In the genomic region with DNA sequence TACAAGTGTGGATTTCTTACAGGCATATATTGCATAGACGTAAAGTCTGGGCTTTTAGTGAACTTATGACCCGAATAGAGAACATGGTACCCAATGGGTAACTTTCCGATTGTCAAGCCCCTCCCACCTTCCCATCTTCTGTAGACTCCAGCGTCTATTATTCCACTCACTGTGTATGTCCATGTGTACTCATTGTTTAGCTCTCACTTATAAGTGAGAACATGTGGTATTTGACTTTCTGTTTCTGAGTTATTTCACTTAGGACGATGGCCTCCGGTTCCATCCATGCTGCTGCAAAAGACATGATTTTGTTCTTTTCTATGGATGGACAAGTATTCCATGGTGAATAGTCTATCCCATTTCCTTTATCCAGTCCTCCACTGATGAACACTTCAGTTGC, we compare ENCODE assay signal across 1 cellular context.
TF ChIP-seq lines count a peak whose summit lies in the region.

No MANE protein-coding gene starts in this region.

TF ChIP-seq in WTC11, 78 proteins besides CTCF, POLR2A, EP300 and RAD21 (continued from another document):
- TF ChIP-seq ZMAT4 (CRISPR knock-in tag; IDR thresholded peaks at IDR 0.05) = no peak
- TF ChIP-seq, protein P1, sequence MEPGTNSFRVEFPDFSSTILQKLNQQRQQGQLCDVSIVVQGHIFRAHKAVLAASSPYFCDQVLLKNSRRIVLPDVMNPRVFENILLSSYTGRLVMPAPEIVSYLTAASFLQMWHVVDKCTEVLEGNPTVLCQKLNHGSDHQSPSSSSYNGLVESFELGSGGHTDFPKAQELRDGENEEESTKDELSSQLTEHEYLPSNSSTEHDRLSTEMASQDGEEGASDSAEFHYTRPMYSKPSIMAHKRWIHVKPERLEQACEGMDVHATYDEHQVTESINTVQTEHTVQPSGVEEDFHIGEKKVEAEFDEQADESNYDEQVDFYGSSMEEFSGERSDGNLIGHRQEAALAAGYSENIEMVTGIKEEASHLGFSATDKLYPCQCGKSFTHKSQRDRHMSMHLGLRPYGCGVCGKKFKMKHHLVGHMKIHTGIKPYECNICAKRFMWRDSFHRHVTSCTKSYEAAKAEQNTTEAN (CRISPR knock-in tag; IDR thresholded peaks at IDR 0.05) = no peak
- no peak for TF ChIP-seq TCF7 (CRISPR knock-in tag; IDR thresholded peaks at IDR 0.05; ENCODE audit: low read depth)
- no peak for TF ChIP-seq MAX (CRISPR knock-in tag; IDR thresholded peaks at IDR 0.05)
- TF ChIP-seq, protein P2, sequence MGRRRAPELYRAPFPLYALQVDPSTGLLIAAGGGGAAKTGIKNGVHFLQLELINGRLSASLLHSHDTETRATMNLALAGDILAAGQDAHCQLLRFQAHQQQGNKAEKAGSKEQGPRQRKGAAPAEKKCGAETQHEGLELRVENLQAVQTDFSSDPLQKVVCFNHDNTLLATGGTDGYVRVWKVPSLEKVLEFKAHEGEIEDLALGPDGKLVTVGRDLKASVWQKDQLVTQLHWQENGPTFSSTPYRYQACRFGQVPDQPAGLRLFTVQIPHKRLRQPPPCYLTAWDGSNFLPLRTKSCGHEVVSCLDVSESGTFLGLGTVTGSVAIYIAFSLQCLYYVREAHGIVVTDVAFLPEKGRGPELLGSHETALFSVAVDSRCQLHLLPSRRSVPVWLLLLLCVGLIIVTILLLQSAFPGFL (CRISPR knock-in tag; IDR thresholded peaks at IDR 0.05; ENCODE audit: borderline replicate concordance) = no peak
- TF ChIP-seq PRRX2 (CRISPR knock-in tag; IDR thresholded peaks at IDR 0.05) = no peak
- TF ChIP-seq, protein P3, sequence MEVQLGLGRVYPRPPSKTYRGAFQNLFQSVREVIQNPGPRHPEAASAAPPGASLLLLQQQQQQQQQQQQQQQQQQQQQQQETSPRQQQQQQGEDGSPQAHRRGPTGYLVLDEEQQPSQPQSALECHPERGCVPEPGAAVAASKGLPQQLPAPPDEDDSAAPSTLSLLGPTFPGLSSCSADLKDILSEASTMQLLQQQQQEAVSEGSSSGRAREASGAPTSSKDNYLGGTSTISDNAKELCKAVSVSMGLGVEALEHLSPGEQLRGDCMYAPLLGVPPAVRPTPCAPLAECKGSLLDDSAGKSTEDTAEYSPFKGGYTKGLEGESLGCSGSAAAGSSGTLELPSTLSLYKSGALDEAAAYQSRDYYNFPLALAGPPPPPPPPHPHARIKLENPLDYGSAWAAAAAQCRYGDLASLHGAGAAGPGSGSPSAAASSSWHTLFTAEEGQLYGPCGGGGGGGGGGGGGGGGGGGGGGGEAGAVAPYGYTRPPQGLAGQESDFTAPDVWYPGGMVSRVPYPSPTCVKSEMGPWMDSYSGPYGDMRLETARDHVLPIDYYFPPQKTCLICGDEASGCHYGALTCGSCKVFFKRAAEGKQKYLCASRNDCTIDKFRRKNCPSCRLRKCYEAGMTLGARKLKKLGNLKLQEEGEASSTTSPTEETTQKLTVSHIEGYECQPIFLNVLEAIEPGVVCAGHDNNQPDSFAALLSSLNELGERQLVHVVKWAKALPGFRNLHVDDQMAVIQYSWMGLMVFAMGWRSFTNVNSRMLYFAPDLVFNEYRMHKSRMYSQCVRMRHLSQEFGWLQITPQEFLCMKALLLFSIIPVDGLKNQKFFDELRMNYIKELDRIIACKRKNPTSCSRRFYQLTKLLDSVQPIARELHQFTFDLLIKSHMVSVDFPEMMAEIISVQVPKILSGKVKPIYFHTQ (CRISPR knock-in tag; IDR thresholded peaks at IDR 0.05) = no peak
- TF ChIP-seq, protein P4, sequence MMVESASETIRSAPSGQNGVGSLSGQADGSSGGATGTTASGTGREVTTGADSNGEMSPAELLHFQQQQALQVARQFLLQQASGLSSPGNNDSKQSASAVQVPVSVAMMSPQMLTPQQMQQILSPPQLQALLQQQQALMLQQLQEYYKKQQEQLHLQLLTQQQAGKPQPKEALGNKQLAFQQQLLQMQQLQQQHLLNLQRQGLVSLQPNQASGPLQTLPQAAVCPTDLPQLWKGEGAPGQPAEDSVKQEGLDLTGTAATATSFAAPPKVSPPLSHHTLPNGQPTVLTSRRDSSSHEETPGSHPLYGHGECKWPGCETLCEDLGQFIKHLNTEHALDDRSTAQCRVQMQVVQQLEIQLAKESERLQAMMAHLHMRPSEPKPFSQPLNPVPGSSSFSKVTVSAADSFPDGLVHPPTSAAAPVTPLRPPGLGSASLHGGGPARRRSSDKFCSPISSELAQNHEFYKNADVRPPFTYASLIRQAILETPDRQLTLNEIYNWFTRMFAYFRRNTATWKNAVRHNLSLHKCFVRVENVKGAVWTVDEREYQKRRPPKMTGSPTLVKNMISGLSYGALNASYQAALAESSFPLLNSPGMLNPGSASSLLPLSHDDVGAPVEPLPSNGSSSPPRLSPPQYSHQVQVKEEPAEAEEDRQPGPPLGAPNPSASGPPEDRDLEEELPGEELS (CRISPR knock-in tag; IDR thresholded peaks at IDR 0.05) = no peak
- TF ChIP-seq GRHL2 (CRISPR knock-in tag; IDR thresholded peaks at IDR 0.05; ENCODE audit: insufficient replicate concordance, severe bottlenecking) = no peak
- no peak for TF ChIP-seq FOXJ3 (CRISPR knock-in tag; IDR thresholded peaks at IDR 0.05; ENCODE audit: borderline replicate concordance)
- TF ChIP-seq GABPB1 (CRISPR knock-in tag; IDR thresholded peaks at IDR 0.05) = no peak
- no peak for TF ChIP-seq ESRRA (CRISPR knock-in tag; IDR thresholded peaks at IDR 0.05; ENCODE audit: borderline replicate concordance)
